In the genomic region with DNA sequence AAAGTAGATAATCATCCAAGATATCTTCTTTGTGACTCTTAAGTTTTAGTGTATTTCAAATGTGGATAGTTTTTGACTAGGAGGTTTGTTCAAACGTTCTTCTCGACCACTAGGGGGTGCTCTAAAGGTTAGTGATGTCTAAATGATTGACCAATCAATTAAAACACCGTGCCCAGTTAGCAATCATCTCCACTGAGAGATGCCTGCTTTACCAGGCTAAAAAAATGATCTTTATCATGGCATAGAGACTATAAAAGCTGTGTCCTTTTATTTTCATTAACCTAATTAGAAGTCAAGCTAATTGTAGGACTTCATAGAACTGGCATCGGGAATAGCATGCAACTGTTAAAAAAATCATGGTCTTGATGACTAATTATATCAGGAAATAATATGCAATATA, we compare ENCODE assay signal across 8 cellular contexts.
DNase-seq lines count a peak whose midpoint lies in the region; ATAC-seq and TF ChIP-seq lines count a peak whose summit lies in the region.

No MANE protein-coding gene starts in this region.

- TF ChIP-seq POLR2A in breast epithelium (IDR thresholded peaks at IDR 0.05), result no peak

- H3K4me1 ChIP-seq in breast epithelium, result peaks cover 0 to 10% of the 10 kb centered on the region in 2 donors

- H3K9me3 Mint-ChIP-seq in HFFc6, result no peaks in the 10 kb centered on the region
- no peaks in the 10 kb centered on the region for H3K9me3 Mint-ChIP-seq in memory B cell

- peak overlapping the region in 1 of 2 donors; percentile 16 for H3K27ac ChIP-seq in breast epithelium

- H3K27me3 Mint-ChIP-seq in HFFc6 (ENCODE audit: insufficient read depth) (no peaks in the 10 kb centered on the region), memory B cell (no peaks in the 10 kb centered on the region)

- H3K36me3 Mint-ChIP-seq in HFFc6 (ENCODE audit: low read depth) (no peaks in the 10 kb centered on the region), memory B cell (no peaks in the 10 kb centered on the region)

- no peaks in the 10 kb centered on the region for H3K9me3 ChIP-seq in breast epithelium

- H3K36me3 ChIP-seq in breast epithelium, result no peaks in the 10 kb centered on the region

- intact Hi-C loops in breast epithelium (cut with DNase I; ENCODE audit: low total_unique reads), result no loop called here

- H3K27ac Mint-ChIP-seq in HFFc6, result no peak overlapping the region; the same call in 1 of the 2 replicates
- H3K27ac Mint-ChIP-seq in memory B cell, result peak overlapping the region; percentile 68

- ATAC-seq in memory B cell (ENCODE audit: low read depth), result no peak
- ATAC-seq in HG03469 (IDR thresholded peaks at IDR 0.05; ENCODE audit: unreplicated experiment), result no peak
- ATAC-seq in HG03432 (IDR thresholded peaks at IDR 0.05; ENCODE audit: unreplicated experiment), result no peak

- DNase-seq in D341Med (ENCODE audit: low spot score), result peak; percentile 53
- peak; percentile 67 for DNase-seq in HFFc6
- DNase-seq in NOMO-1 treated with dmso at 0.1 percent for 144 hours (lab: John Stamatoyannopoulos, UW; ENCODE audit: unreplicated experiment), result peak; percentile 36
- no peak for DNase-seq in breast epithelium (ENCODE audit: low spot score in 2 of 2)
- DNase-seq in memory B cell (ENCODE audit: low spot score in 2 of 2), result peak in 1 of 2 donors; percentile 59
- DNase-seq in HuH-7.5 (ENCODE audit: low spot score), result no peak

- no peak overlapping the region for H3K4me3 ChIP-seq in breast epithelium

- TF ChIP-seq CTCF in HFFc6 (IDR thresholded peaks at IDR 0.05), result peak; percentile 95
- peak; percentile 59 to 64 (median 61) for TF ChIP-seq CTCF in breast epithelium (IDR thresholded peaks at IDR 0.05)

- H3K4me3 Mint-ChIP-seq in HFFc6 (no peak overlapping the region), memory B cell (no peak overlapping the region)

- H3K4me1 Mint-ChIP-seq in HFFc6 (ENCODE audit: low read depth) (peaks cover 87% of the 10 kb centered on the region), memory B cell (peaks cover 61% of the 10 kb centered on the region)

- H3K27me3 ChIP-seq in breast epithelium, result no peaks in the 10 kb centered on the region

Comparison
In these comparisons a context has a peak if more than half of its experiments do, and no peak if none do; other contexts are left out.
1. DNase-seq: peak in D341Med (single experiment), HFFc6 (single experiment) and NOMO-1 treated with dmso at 0.1 percent for 144 hours (single experiment); none in breast epithelium (0 of 2) and HuH-7.5 (single experiment).